ENCODE assay signal across 10 cellular contexts in the genomic region with DNA sequence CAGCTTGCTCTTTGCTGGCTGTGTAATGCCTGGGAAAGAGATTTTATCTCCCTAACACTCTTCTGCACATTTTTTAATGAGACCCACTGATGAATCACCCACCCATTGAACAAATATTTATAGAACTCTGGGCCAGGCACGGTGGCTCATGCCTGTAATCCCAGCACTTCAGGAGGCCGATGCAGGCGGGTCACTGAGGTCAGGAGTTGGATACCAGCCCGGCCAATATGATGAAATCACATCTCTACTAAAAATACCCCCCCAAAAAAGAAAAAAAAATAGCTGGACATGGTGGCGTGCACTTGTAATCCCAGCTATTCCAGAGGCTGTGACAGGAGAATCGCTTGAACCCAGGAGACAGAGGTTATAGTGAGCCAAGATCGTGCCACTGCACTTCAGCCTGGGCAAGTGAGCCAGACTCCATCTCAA.
DNase-seq lines count a peak whose midpoint lies in the region; ATAC-seq, FAIRE-seq and TF ChIP-seq lines count a peak whose summit lies in the region.
"Had no signal": no experiment of that assay in that cellular context is flagged by ENCODE, and none has a peak within 500 bp of the region (broad histone marks: within the 10 kb centered on the region; RNA-seq: fewer than 3 reads in every experiment).

No MANE protein-coding gene starts in this region.

- no peaks in the 10 kb centered on the region for H3K36me3 ChIP-seq in endothelial cell of umbilical vein (ENCODE audit: control insufficient read depth in 2 of 2, extremely low read depth in 1 of 2, insufficient read depth in 2 of 2, low read length in 2 of 2)
- no peaks in the 10 kb centered on the region for H3K36me3 ChIP-seq in OCI-LY7 (ENCODE audit: insufficient read depth, low read length)
- no peaks in the 10 kb centered on the region for H3K36me3 ChIP-seq in mesendoderm (ENCODE audit: control insufficient read depth, insufficient read depth, low read length)

- intact Hi-C loops in endothelial cell of umbilical vein (cut with micrococcal nuclease) = loop anchor here (1.0 to 5.0 kb wide), 2 partner anchors 10 to 1441 kb away; no protein-coding TSS in a partner anchor
- intact Hi-C loops in OCI-LY7 (cut with micrococcal nuclease; ENCODE audit: unreplicated experiment) = no loop called here

- no peak for TF ChIP-seq POLR2A in endothelial cell of umbilical vein (IDR thresholded peaks at IDR 0.05; ENCODE audit: low read depth, low read length)

- H3K27ac ChIP-seq in endothelial cell of umbilical vein (ENCODE audit: insufficient read depth, low read depth, low read length) (peak overlapping the region; percentile 64), OCI-LY7 (ENCODE audit: low read depth, low read length, poor library complexity, severe bottlenecking) (no peak overlapping the region), mesendoderm (ENCODE audit: low read depth, low read length) (no peak overlapping the region)
- H3K27ac ChIP-seq: 22Rv1 had no signal

- dilution Hi-C loops in endothelial cell of umbilical vein (cut with MboI; ENCODE audit: extremely low pct_ligation_motif_present, low sequenced_read_pairs) = no loop called here

- no peak overlapping the region for H3K4ac ChIP-seq in mesendoderm (ENCODE audit: low read depth, low read length)

- H3K9me3 ChIP-seq in endothelial cell of umbilical vein (replicated peaks; ENCODE audit: control insufficient read depth, insufficient read depth, low read length) (no peaks in the 10 kb centered on the region), OCI-LY7 (ENCODE audit: low read length) (no peaks in the 10 kb centered on the region)

- H2BK15ac ChIP-seq in mesendoderm (replicated peaks; ENCODE audit: low read depth) = no peak overlapping the region

- CTCF ChIA-PET in endothelial cell of umbilical vein (lab: Charles Lee) (interaction anchor here (1.1 to 4.5 kb wide), 7 partner anchors 8 to 309 kb away, joined by 4 to 48 read pairs (median 4); no protein-coding TSS in a partner anchor), OCI-LY7 (lab: Charles Lee; ENCODE audit: unreplicated experiment) (no interaction called here)

- H3K4me3 ChIP-seq in endothelial cell of umbilical vein (replicated peaks in 1 of 3; ENCODE audit: insufficient read depth in 1 of 3, low read depth in 1 of 3, low read length in 3 of 3) = no peak overlapping the region
- H3K4me3 ChIP-seq in OCI-LY7 (ENCODE audit: low read depth, low read length, poor library complexity, severe bottlenecking) = no peak overlapping the region
- no peak overlapping the region for H3K4me3 ChIP-seq in mesendoderm (ENCODE audit: low read length)

- H2AK5ac ChIP-seq in mesendoderm (ENCODE audit: low read length) = no peak overlapping the region

- POLR2A ChIA-PET in endothelial cell of umbilical vein (lab: Charles Lee) = no interaction called here
- POLR2A ChIA-PET in OCI-LY7 (lab: Charles Lee) = interaction anchor here (0.6 kb wide), 1 partner anchor 647 kb away, joined by 3 read pairs; no protein-coding TSS in a partner anchor

- no peaks in the 10 kb centered on the region for H3K9me2 ChIP-seq in OCI-LY7 (ENCODE audit: insufficient read depth, low read length)

- ATAC-seq in HG03521 (IDR thresholded peaks at IDR 0.05; ENCODE audit: unreplicated experiment) = no peak

- no peak overlapping the region for H4K5ac ChIP-seq in mesendoderm (ENCODE audit: low read length)

- H3K9ac ChIP-seq in endothelial cell of umbilical vein (replicated peaks; ENCODE audit: extremely low read depth, insufficient read depth, low read length) = peak overlapping the region; percentile 10
- H3K9ac ChIP-seq in mesendoderm (ENCODE audit: low read length) = no peak overlapping the region

- no peak overlapping the region for H4K8ac ChIP-seq in mesendoderm (ENCODE audit: low read depth, low read length)

- no peak overlapping the region for H3K18ac ChIP-seq in mesendoderm (ENCODE audit: low read length)

- no peaks in the 10 kb centered on the region for H3K9me1 ChIP-seq in endothelial cell of umbilical vein (replicated peaks; ENCODE audit: control insufficient read depth, extremely low read depth, insufficient read depth, low read length)

- no peak for TF ChIP-seq CTCF in endothelial cell of umbilical vein (IDR thresholded peaks at IDR 0.05; ENCODE audit: extremely low read depth in 1 of 2, insufficient read depth in 1 of 2, low read depth in 1 of 2, low read length in 2 of 2)
- no peak for TF ChIP-seq CTCF in OCI-LY7 (conservative IDR thresholded peaks at IDR 0.05; ENCODE audit: low read length)

- H3K79me1 ChIP-seq in mesendoderm (ENCODE audit: low read length) = no peaks in the 10 kb centered on the region

- H2BK5ac ChIP-seq in mesendoderm (ENCODE audit: low read length) = no peak overlapping the region

- H3K27me3 ChIP-seq in endothelial cell of umbilical vein (ENCODE audit: control insufficient read depth in 2 of 2, insufficient read depth in 2 of 2, low read length in 2 of 2) (no peaks in the 10 kb centered on the region), mesendoderm (ENCODE audit: insufficient read depth, low read length, poor library complexity) (no peaks in the 10 kb centered on the region)

- H4K20me1 ChIP-seq in endothelial cell of umbilical vein (replicated peaks; ENCODE audit: control insufficient read depth, extremely low read depth, insufficient read depth, low read length) (no peaks in the 10 kb centered on the region), OCI-LY7 (ENCODE audit: insufficient read depth, low read length) (no peaks in the 10 kb centered on the region)

- H3K79me2 ChIP-seq in endothelial cell of umbilical vein (ENCODE audit: control insufficient read depth, insufficient read depth, low read length) = no peaks in the 10 kb centered on the region
- H3K79me2 ChIP-seq in OCI-LY7 (ENCODE audit: insufficient read depth, low read depth, low read length) = no peaks in the 10 kb centered on the region
- H3K79me2 ChIP-seq in mesendoderm (ENCODE audit: control insufficient read depth, insufficient read depth, low read length) = no peaks in the 10 kb centered on the region

- H2AFZ ChIP-seq in endothelial cell of umbilical vein (ENCODE audit: low read depth, low read length) (no peak overlapping the region), OCI-LY7 (ENCODE audit: low read length) (no peak overlapping the region)

- no peak overlapping the region for H2BK120ac ChIP-seq in mesendoderm (ENCODE audit: low read depth, low read length)

- FAIRE-seq in endothelial cell of umbilical vein (lab: Jason Lieb, UNC) = peak; percentile 96

- H3K4me2 ChIP-seq in endothelial cell of umbilical vein (ENCODE audit: insufficient read depth, low read length) = no peak overlapping the region
- H3K4me2 ChIP-seq in OCI-LY7 (ENCODE audit: low read length) = no peak overlapping the region
- H3K4me2 ChIP-seq in mesendoderm (ENCODE audit: low read length) = no peak overlapping the region

- peak; percentile 7 for DNase-seq in NCI-H2196 (lab: John Stamatoyannopoulos, UW; ENCODE audit: unreplicated experiment)
- DNase-seq in NCI-H2196 treated with DMSO at 0.1 percent for 48 hours (lab: John Stamatoyannopoulos, UW; ENCODE audit: unreplicated experiment) = no peak
- DNase-seq in endothelial cell of umbilical vein (ENCODE audit: low read depth, low spot score) = peak; percentile 92
- DNase-seq in medulla oblongata (ENCODE audit: extremely low spot score) = peak; percentile 12
- DNase-seq in OCI-LY7 (ENCODE audit: low spot score) = no peak
- DNase-seq in NCI-H1694 (lab: John Stamatoyannopoulos, UW) = no peak
- no peak for DNase-seq in mesendoderm
- DNase-seq: NK-92 treated with Interleukin-12 subunit alpha and Interleukin-12 subunit beta, amount 100 ng/mL, for 24 hours had no signal

- no CpG with 5 or more reads among the region's 7 CpGs for WGBS in mesendoderm (ENCODE audit: extremely low coverage, insufficient coverage, low lambda C conversion rate)

- no TSS peak for BruUV-seq in endothelial cell of umbilical vein (replicated peaks; lab: Mats Ljungman, UMichigan)
- BruUV-seq in OCI-LY7 (replicated peaks; lab: Mats Ljungman, UMichigan) = no TSS peak

- peaks cover 69% of the 10 kb centered on the region for H3K4me1 ChIP-seq in endothelial cell of umbilical vein (ENCODE audit: control insufficient read depth, extremely low read depth, insufficient read depth, low read length)
- no peaks in the 10 kb centered on the region for H3K4me1 ChIP-seq in OCI-LY7 (ENCODE audit: insufficient read depth, low read length, poor library complexity, severe bottlenecking)
- H3K4me1 ChIP-seq in mesendoderm (ENCODE audit: control insufficient read depth, low read depth, low read length) = peaks cover 4% of the 10 kb centered on the region

- H3K56ac ChIP-seq in mesendoderm (ENCODE audit: low read length) = no peak overlapping the region

- H3K23ac ChIP-seq in mesendoderm (ENCODE audit: low read length) = no peak overlapping the region

TF ChIP-seq in endothelial cell of umbilical vein, 7 proteins besides CTCF, POLR2A, EP300 and RAD21:
- TF ChIP-seq JUN (IDR thresholded peaks at IDR 0.05; ENCODE audit: borderline replicate concordance, insufficient read depth, insufficient read length, low read depth) = peak; percentile 85
- TF ChIP-seq FOS (IDR thresholded peaks at IDR 0.05; ENCODE audit: borderline replicate concordance, insufficient read depth, low read length) = peak; percentile 90
- TF ChIP-seq POLR2AphosphoS5 (IDR thresholded peaks at IDR 0.05; ENCODE audit: insufficient read depth, low read depth, low read length) = peak; percentile 45
- TF ChIP-seq, protein P1, sequence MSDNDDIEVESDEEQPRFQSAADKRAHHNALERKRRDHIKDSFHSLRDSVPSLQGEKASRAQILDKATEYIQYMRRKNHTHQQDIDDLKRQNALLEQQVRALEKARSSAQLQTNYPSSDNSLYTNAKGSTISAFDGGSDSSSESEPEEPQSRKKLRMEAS (IDR thresholded peaks at IDR 0.05; ENCODE audit: insufficient read depth, insufficient read length) = no peak
- peak; percentile 95 for TF ChIP-seq GATA2 (IDR thresholded peaks at IDR 0.05; ENCODE audit: insufficient read depth, insufficient read length, low read depth, low read length)

Comparison
In these comparisons a context has a peak if more than half of its experiments do, and no peak if none do; other contexts are left out.
1. DNase-seq: peak in NCI-H2196 (single experiment), endothelial cell of umbilical vein (single experiment) and medulla oblongata (single experiment); none in NCI-H2196 treated with DMSO at 0.1 percent for 48 hours (single experiment), OCI-LY7 (single experiment), NCI-H1694 (single experiment) and mesendoderm (single experiment).